ENCODE assay signal across 25 cellular contexts in the genomic region with DNA sequence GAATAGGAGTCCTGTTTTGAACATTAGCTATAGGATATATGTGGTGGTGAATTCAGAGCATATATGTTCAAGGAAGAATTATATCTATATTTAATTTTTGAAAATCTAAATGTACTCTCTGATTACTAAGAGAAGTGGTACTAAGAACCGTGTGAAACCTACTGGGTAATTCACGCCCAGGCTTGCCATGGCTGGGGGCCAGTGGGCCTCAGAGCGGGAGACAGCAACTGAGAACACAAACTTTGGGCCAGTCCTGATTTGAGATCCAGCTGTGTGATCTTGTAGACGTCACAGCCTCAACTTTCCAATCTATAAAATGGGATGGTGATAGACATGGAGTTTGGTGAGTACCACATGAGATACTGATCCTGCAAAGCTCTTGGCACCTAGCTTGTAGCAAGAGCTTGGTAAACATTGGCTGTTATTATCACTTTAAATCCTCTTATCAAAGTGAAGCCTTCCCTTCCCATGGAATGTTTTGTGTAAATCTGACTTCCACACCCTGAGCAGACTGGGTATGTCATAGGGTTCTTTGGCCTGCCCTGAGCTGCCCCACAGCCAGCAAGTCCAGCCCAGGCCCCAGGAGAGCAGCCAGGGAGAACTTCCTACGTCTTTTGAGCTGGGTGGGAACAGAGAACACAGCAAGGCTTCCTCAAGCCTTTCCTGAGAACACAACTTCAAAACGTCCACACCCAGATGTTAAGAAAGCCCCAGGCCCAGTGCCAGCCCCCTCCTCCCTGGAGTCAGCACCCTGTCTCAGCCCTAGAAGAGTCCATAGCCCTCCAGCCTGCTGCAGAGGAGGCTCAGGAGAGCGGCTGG. TPM values are rescaled to one million over a fixed set of nuclear protein-coding genes. Genes with fewer than 3 reads are reported as not detected.
DNase-seq lines count a peak whose midpoint lies in the region; ATAC-seq and TF ChIP-seq lines count a peak whose summit lies in the region.
"Had no signal": no experiment of that assay in that cellular context is flagged by ENCODE, and none has a peak within 500 bp of the region (broad histone marks: within the 10 kb centered on the region; RNA-seq: fewer than 3 reads in every experiment).

No MANE protein-coding gene starts in this region.

- H3K4me3 Mint-ChIP-seq in activated CD4-positive, alpha-beta memory T cell treated with anti-CD3 and anti-CD28 coated beads, Interleukin-2, amount 10 ng/mL, durations not matched to agents 7 days and 5 days = no peak overlapping the region
- H3K4me3 Mint-ChIP-seq: activated B cell treated with CpG ODN at 0.5 μM for 24 hours; activated T-helper 17 cell treated with anti-CD3 and anti-CD28 coated beads, Interleukin-2, amount 50 U/mL, for 72 hours; HFFc6; nephron progenitor cell; T-helper 17 cell had no signal

- H3K9me3 ChIP-seq in gastroesophageal sphincter (no peaks in the 10 kb centered on the region), aorta (ENCODE audit: control insufficient read depth, low read length) (no peaks in the 10 kb centered on the region)
- H3K9me3 ChIP-seq: BE2C, SJSA1, suprapubic skin had no signal

- CTCF ChIA-PET in activated CD4-positive, alpha-beta memory T cell treated with anti-CD3 and anti-CD28 coated beads, Interleukin-2, amount 10 ng/mL, durations not matched to agents 7 days and 5 days (lab: Charles Lee) = no interaction called here

- H3K4me1 ChIP-seq in gastroesophageal sphincter (no peaks in the 10 kb centered on the region), aorta (ENCODE audit: control insufficient read depth in 1 of 2, insufficient read depth in 2 of 2, low read length in 2 of 2) (no peaks in the 10 kb centered on the region)

- TF ChIP-seq EP300 in gastroesophageal sphincter (IDR thresholded peaks at IDR 0.05) = no peak

- intact Hi-C loops in aorta (cut with DNase I) = no loop called here

- TF ChIP-seq POLR2A in gastroesophageal sphincter (IDR thresholded peaks at IDR 0.05) = no peak

- no peaks in the 10 kb centered on the region for H3K4me1 Mint-ChIP-seq in activated CD4-positive, alpha-beta memory T cell treated with anti-CD3 and anti-CD28 coated beads, Interleukin-2, amount 10 ng/mL, durations not matched to agents 7 days and 5 days
- H3K4me1 Mint-ChIP-seq: activated B cell treated with CpG ODN at 0.5 μM for 24 hours; activated T-helper 17 cell treated with anti-CD3 and anti-CD28 coated beads, Interleukin-2, amount 50 U/mL, for 72 hours; T-helper 17 cell had no signal

- H3K27me3 Mint-ChIP-seq in activated CD4-positive, alpha-beta memory T cell treated with anti-CD3 and anti-CD28 coated beads, Interleukin-2, amount 10 ng/mL, durations not matched to agents 7 days and 5 days = peaks cover 2% of the 10 kb centered on the region

- H3K27ac ChIP-seq in gastroesophageal sphincter (peak overlapping the region in 1 of 4 donors; percentile 1), aorta (ENCODE audit: low read depth in 1 of 2, low read length in 2 of 2) (no peak overlapping the region)
- H3K27ac ChIP-seq: SJSA1, suprapubic skin had no signal

- no peak overlapping the region for H3K4me3 ChIP-seq in gastroesophageal sphincter
- no peak overlapping the region for H3K4me3 ChIP-seq in aorta (ENCODE audit: low read length in 2 of 2)
- H3K4me3 ChIP-seq: SJSA1, suprapubic skin had no signal

- no peaks in the 10 kb centered on the region for H3K36me3 ChIP-seq in gastroesophageal sphincter
- H3K36me3 ChIP-seq in aorta (ENCODE audit: control insufficient read depth in 1 of 2, insufficient read depth in 2 of 2, low read length in 1 of 2) = no peaks in the 10 kb centered on the region
- H3K36me3 ChIP-seq: BE2C, SJSA1, suprapubic skin had no signal

- WGBS in gastroesophageal sphincter (ENCODE audit: low coverage in 1 of 2), 2 donors = 77 to 82% methylated on average over 3 to 4 of the region's 7 CpGs
- 72 to 74% methylated on average over 7 of the region's 7 CpGs for WGBS in aorta, 2 donors

- H3K27me3 ChIP-seq in gastroesophageal sphincter = peaks cover 8% of the 10 kb centered on the region
- H3K27me3 ChIP-seq in aorta (ENCODE audit: control insufficient read depth in 1 of 2, insufficient read depth in 2 of 2, low read length in 1 of 2) = no peaks in the 10 kb centered on the region
- H3K27me3 ChIP-seq: BE2C, SJSA1, suprapubic skin had no signal

- H3K36me3 Mint-ChIP-seq in activated CD4-positive, alpha-beta memory T cell treated with anti-CD3 and anti-CD28 coated beads, Interleukin-2, amount 10 ng/mL, durations not matched to agents 7 days and 5 days (ENCODE audit: low read depth) = no peaks in the 10 kb centered on the region

- POLR2A ChIA-PET in activated CD4-positive, alpha-beta memory T cell treated with anti-CD3 and anti-CD28 coated beads, Interleukin-2, amount 10 ng/mL, durations not matched to agents 7 days and 5 days (lab: Charles Lee) = no interaction called here

- ATAC-seq in gastroesophageal sphincter (peak; percentile 75), aorta (ENCODE audit: low FRiP score) (peak; percentile 47), HG03280 (IDR thresholded peaks at IDR 0.05; ENCODE audit: unreplicated experiment) (no peak)
- ATAC-seq: activated T-helper 17 cell treated with anti-CD3 and anti-CD28 coated beads, Interleukin-2, amount 50 U/mL, for 72 hours; T-helper 17 cell had no signal

- H3K9me3 Mint-ChIP-seq in activated CD4-positive, alpha-beta memory T cell treated with anti-CD3 and anti-CD28 coated beads, Interleukin-2, amount 10 ng/mL, durations not matched to agents 7 days and 5 days = no peaks in the 10 kb centered on the region
- H3K9me3 Mint-ChIP-seq: activated B cell treated with CpG ODN at 0.5 μM for 24 hours; activated T-helper 17 cell treated with anti-CD3 and anti-CD28 coated beads, Interleukin-2, amount 50 U/mL, for 72 hours; nephron progenitor cell had no signal

- no peak overlapping the region for H3K27ac Mint-ChIP-seq in activated CD4-positive, alpha-beta memory T cell treated with anti-CD3 and anti-CD28 coated beads, Interleukin-2, amount 10 ng/mL, durations not matched to agents 7 days and 5 days
- H3K27ac Mint-ChIP-seq: activated B cell treated with CpG ODN at 0.5 μM for 24 hours; activated T-helper 17 cell treated with anti-CD3 and anti-CD28 coated beads, Interleukin-2, amount 50 U/mL, for 72 hours; HFFc6; nephron progenitor cell; T-helper 17 cell had no signal

- DNase-seq in NCI-H82 (lab: John Stamatoyannopoulos, UW) (peak; percentile 51), NCI-H82 treated with DMSO at 0.1 percent for 48 hours (lab: John Stamatoyannopoulos, UW; ENCODE audit: unreplicated experiment) (no peak), medulla oblongata (ENCODE audit: extremely low spot score) (peak; percentile 6), aorta (peak in 1 of 2 donors; percentile 77), DMS153 treated with DMSO at 0.1 percent for 48 hours (lab: John Stamatoyannopoulos, UW; ENCODE audit: unreplicated experiment) (no peak)
- no peak for DNase-seq in activated CD4-positive, alpha-beta memory T cell treated with anti-CD3 and anti-CD28 coated beads, Interleukin-2, amount 10 ng/mL, durations not matched to agents 7 days and 5 days
- DNase-seq: activated B cell treated with CpG ODN at 0.5 μM for 24 hours; BE2C; central memory CD4-positive, alpha-beta T cell; effector CD4-positive, alpha-beta T cell; foreskin melanocyte; HFFc6; Kasumi-1; NCI-H1092 treated with DMSO at 0.1 percent for 48 hours; NCI-H2107; nephron progenitor cell; small intestine; stimulated activated CD4-positive, alpha-beta T cell treated with anti-CD3 and anti-CD28 coated beads, Interleukin-4, amount 100 ng/mL, for 24 hours; T-helper 17 cell had no signal

- TF ChIP-seq CTCF in gastroesophageal sphincter (IDR thresholded peaks at IDR 0.05) = no peak

RNA-seq across cellular contexts. Expression of a gene that starts 8.2 kb away (rescaled TPM):
- total RNA-seq in gastroesophageal sphincter (1 to 10 TPM in 2 of 4 donors, under 1 TPM in 2; 0.27 to 2.6 (median 1.4) TPM), aorta (1 to 10 TPM in 1 of 2 donors, under 1 TPM in 1; 0.71 to 1.9 TPM)
- under 1 TPM; 0.31 to 0.38 TPM for polyA plus RNA-seq in aorta
- not detected for total RNA-seq in activated CD4-positive, alpha-beta memory T cell treated with anti-CD3 and anti-CD28 coated beads, Interleukin-2, amount 10 ng/mL, durations not matched to agents 7 days and 5 days
- total RNA-seq: activated B cell treated with CpG ODN at 0.5 μM for 24 hours; activated T-helper 17 cell treated with anti-CD3 and anti-CD28 coated beads, Interleukin-2, amount 50 U/mL, for 72 hours; lung microvascular endothelial cell; T-helper 17 cell had no signal

Comparison
In these comparisons a context has a peak if more than half of its experiments do, and no peak if none do; other contexts are left out.
1. DNase-seq: peak in NCI-H82 (single experiment) and medulla oblongata (single experiment); none in NCI-H82 treated with DMSO at 0.1 percent for 48 hours (single experiment), activated CD4-positive, alpha-beta memory T cell treated with anti-CD3 and anti-CD28 coated beads, Interleukin-2, amount 10 ng/mL, durations not matched to agents 7 days and 5 days (single experiment) and DMS153 treated with DMSO at 0.1 percent for 48 hours (single experiment).